26 cellular contexts compared by ENCODE assay signal in the genomic region with DNA sequence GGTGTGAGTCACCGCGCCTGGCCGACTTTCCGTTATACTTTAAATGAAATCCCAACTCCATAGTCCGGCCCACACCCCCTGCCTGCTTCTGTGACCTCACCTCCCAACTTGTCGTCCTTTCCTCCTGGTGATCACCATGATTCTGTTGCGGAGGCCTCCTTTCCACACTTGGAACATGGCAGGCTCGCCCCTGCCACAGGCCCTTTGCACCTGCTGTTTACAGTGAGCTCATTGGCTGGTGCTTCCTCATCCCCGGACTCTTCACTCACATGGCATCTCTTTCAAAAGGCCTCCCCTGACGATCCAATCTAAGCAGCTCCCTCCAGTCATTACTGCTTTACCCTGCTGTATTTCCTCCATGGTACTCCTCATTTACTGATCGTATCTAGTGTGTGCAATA.
"Had no signal": no experiment of that assay in that cellular context is flagged by ENCODE, and none has a peak within 500 bp of the region (broad histone marks: within the 10 kb centered on the region; RNA-seq: fewer than 3 reads in every experiment).

No MANE protein-coding gene starts in this region.

- ATAC-seq: activated T-cell treated with anti-CD3 and anti-CD28 coated beads, Interleukin-2, amount 50 U/mL, for 4 hours; gastrocnemius medialis; left colon; pancreas; psoas muscle; stimulated activated memory B cell treated with anti-CD40 and anti-IgM and Interleukin-4, amounts not matched to agents 10 μg/mL and 1 μg/mL and 100 μg/mL, for 72 hours had no signal

- H3K27ac Mint-ChIP-seq: activated CD4-positive, alpha-beta memory T cell treated with anti-CD3 and anti-CD28 coated beads, Interleukin-2, amount 10 ng/mL, durations not matched to agents 7 days and 5 days; activated CD4-positive, alpha-beta T cell treated with anti-CD3 and anti-CD28 coated beads, Interleukin-2, amount 10 ng/mL, durations not matched to agents 7 days and 5 days; activated naive CD8-positive, alpha-beta T cell; activated T-helper 2 cell treated with anti-CD3 and anti-CD28 coated beads, Interferon-gamma antibody, Interleukin-2, Interleukin-4, amounts not matched to agents 10 μg/mL and 5 μg/mL and 100 μg/mL, durations not matched to agents 14 hours and 24 hours and 36 hours; stimulated activated memory B cell treated with anti-CD40 and anti-IgM and Interleukin-4, amounts not matched to agents 10 μg/mL and 1 μg/mL and 100 μg/mL, for 72 hours had no signal

- DNase-seq: activated CD4-positive, alpha-beta memory T cell treated with anti-CD3 and anti-CD28 coated beads, Interleukin-2, amount 10 ng/mL, durations not matched to agents 7 days and 5 days; activated CD4-positive, alpha-beta T cell treated with anti-CD3 and anti-CD28 coated beads for 1 hour; activated CD4-positive, alpha-beta T cell treated with anti-CD3 and anti-CD28 coated beads, Interleukin-2, amount 10 ng/mL, durations not matched to agents 7 days and 5 days; activated naive CD4-positive, alpha-beta T cell; activated T-cell treated with anti-CD3 and anti-CD28 coated beads, Interleukin-2, amount 50 U/mL, for 4 hours; anterior cingulate cortex; dorsolateral prefrontal cortex; effector memory CD4-positive, alpha-beta T cell; erythroblast; gastrocnemius medialis; left colon; mammary epithelial cell; pancreas; psoas muscle; sigmoid colon; small intestine; stimulated activated CD4-positive, alpha-beta T cell treated with anti-CD3 and anti-CD28 coated beads, Interleukin-4, amount 100 ng/mL, for 24 hours; T1000; tibial artery had no signal

- H3K4me3 Mint-ChIP-seq: activated CD4-positive, alpha-beta memory T cell treated with anti-CD3 and anti-CD28 coated beads, Interleukin-2, amount 10 ng/mL, durations not matched to agents 7 days and 5 days; activated CD4-positive, alpha-beta T cell treated with anti-CD3 and anti-CD28 coated beads, Interleukin-2, amount 10 ng/mL, durations not matched to agents 7 days and 5 days; activated naive CD8-positive, alpha-beta T cell; activated T-cell treated with anti-CD3 and anti-CD28 coated beads, Interleukin-2, amount 50 U/mL, for 4 hours; stimulated activated memory B cell treated with anti-CD40 and anti-IgM and Interleukin-4, amounts not matched to agents 10 μg/mL and 1 μg/mL and 100 μg/mL, for 72 hours had no signal

- H3K27ac ChIP-seq: cardiac muscle cell, coronary artery, gastrocnemius medialis, hepatocyte, psoas muscle, sigmoid colon, suprapubic skin, tibial artery had no signal

- H3K9me3 ChIP-seq: gastrocnemius medialis, pancreas, psoas muscle, sigmoid colon, suprapubic skin, tibial artery had no signal

- H3K4me3 ChIP-seq: cardiac muscle cell, coronary artery, dorsolateral prefrontal cortex, gastrocnemius medialis, hepatocyte, pancreas, psoas muscle, sigmoid colon, suprapubic skin, tibial artery had no signal

- H3K36me3 ChIP-seq: cardiac muscle cell, gastrocnemius medialis, pancreas, sigmoid colon, suprapubic skin, tibial artery had no signal

- H3K9me3 Mint-ChIP-seq: activated CD4-positive, alpha-beta memory T cell treated with anti-CD3 and anti-CD28 coated beads, Interleukin-2, amount 10 ng/mL, durations not matched to agents 7 days and 5 days; activated CD4-positive, alpha-beta T cell treated with anti-CD3 and anti-CD28 coated beads, Interleukin-2, amount 10 ng/mL, durations not matched to agents 7 days and 5 days; activated T-cell treated with anti-CD3 and anti-CD28 coated beads, Interleukin-2, amount 50 U/mL, for 4 hours; activated T-helper 2 cell treated with anti-CD3 and anti-CD28 coated beads, Interferon-gamma antibody, Interleukin-2, Interleukin-4, amounts not matched to agents 10 μg/mL and 5 μg/mL and 100 μg/mL, durations not matched to agents 14 hours and 24 hours and 36 hours; stimulated activated memory B cell treated with anti-CD40 and anti-IgM and Interleukin-4, amounts not matched to agents 10 μg/mL and 1 μg/mL and 100 μg/mL, for 72 hours had no signal

- H3K4me1 Mint-ChIP-seq: activated CD4-positive, alpha-beta T cell treated with anti-CD3 and anti-CD28 coated beads, Interleukin-2, amount 10 ng/mL, durations not matched to agents 7 days and 5 days had no signal

- H3K27me3 ChIP-seq: pancreas, sigmoid colon, tibial artery had no signal

- H3K4me1 ChIP-seq: gastrocnemius medialis, psoas muscle, sigmoid colon, suprapubic skin had no signal
